ENCODE assay signal across 8 cellular contexts in the genomic region with DNA sequence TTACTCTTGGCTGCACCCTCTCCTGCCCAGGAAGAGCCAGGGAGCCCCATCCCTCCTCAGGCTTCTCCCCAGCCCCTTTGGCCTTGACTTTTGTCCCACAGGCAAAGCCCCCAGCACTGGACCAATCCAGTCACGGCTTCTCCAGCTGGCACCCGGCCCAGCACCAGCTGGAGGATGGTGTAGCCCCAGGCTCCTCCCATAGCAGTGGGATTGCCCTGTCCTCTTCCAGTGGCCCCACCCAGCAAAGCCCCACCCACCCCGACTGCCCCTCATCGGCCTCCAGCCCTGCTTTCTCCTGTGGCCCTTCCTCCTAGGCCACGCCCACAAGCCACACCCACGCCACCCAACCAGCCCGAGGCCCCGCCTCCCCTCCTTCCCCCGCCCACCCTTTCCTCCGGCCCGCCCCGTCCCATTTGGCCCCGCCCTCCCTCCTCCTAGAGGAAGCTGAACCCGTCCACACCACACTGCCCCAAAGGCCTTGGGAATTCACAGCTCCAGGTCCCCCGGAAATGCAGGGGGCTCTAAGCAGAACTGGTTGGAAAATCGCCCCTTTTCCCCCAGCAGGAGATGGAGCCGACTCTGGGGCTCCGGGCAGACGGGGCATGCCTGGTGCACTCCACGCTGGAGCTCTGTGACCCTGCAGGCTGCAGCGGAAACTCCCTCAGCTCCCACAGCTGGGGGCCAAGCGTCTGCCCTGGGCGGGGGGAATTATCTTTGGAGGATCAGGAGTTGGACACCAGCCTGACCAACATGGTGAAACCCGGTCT. TPM values are rescaled to one million over a fixed set of nuclear protein-coding genes. Genes with fewer than 3 reads are reported as not detected.
DNase-seq lines count a peak whose midpoint lies in the region; ATAC-seq and TF ChIP-seq lines count a peak whose summit lies in the region.

No MANE protein-coding gene starts in this region.

- no peak overlapping the region for H3K4me3 ChIP-seq in Panc1 (ENCODE audit: low read depth in 2 of 2, low read length in 2 of 2)

- DNase-seq in Calu3 (peak; percentile 82), HS-5 (ENCODE audit: low read depth) (peak; percentile 18), Panc1 (ENCODE audit: low read depth, low spot score) (no peak), anterior cingulate cortex (lab: John Stamatoyannopoulos, UW) (peak in 43 of 58 donors; percentile 23 to 84 (median 53)), iPS DF 4.7 (ENCODE audit: extremely low read depth, low spot score) (peak; percentile 30), DMS79 (lab: John Stamatoyannopoulos, UW) (no peak), cerebellar nuclear complex (lab: John Stamatoyannopoulos, UW) (no peak)
- DNase-seq in stimulated activated CD4-positive, alpha-beta T cell treated with anti-CD3 and anti-CD28 coated beads, Interleukin-12 subunit alpha, Interleukin-12 subunit beta, amount 100 ng/mL, for 4 hours: peak; percentile 56

- no TSS peak for BruUV-seq in Calu3 (replicated peaks; lab: Mats Ljungman, UMichigan)
- no TSS peak for BruUV-seq in Panc1 (replicated peaks; lab: Mats Ljungman, UMichigan)

- H3K9me3 ChIP-seq in Panc1 (ENCODE audit: control insufficient read depth, insufficient read depth, low read depth, low read length): no peaks in the 10 kb centered on the region

- ATAC-seq in Panc1: peak; percentile 65

- no peaks in the 10 kb centered on the region for H3K36me3 ChIP-seq in Panc1 (ENCODE audit: control insufficient read depth, insufficient read depth, low read length)

- in situ Hi-C loops in Panc1 (cut with HindIII; ENCODE audit: low pct_unique_long_range_greater_than_20kb, low sequenced_read_pairs): no loop called here

- CTCF ChIA-PET in Calu3 (lab: Charles Lee) (interaction anchor here (0.5 to 1.1 kb wide), 5 partner anchors 9 to 275 kb away, joined by 3 to 11 read pairs (median 5); no protein-coding TSS in a partner anchor), Panc1 (lab: Charles Lee) (no interaction called here)

- H3K4me1 Mint-ChIP-seq in Calu3 (ENCODE audit: low read depth, unreplicated experiment): peaks cover 22% of the 10 kb centered on the region

- no peak overlapping the region for H3K27ac Mint-ChIP-seq in Calu3 (ENCODE audit: unreplicated experiment)

- no peaks in the 10 kb centered on the region; the same call in 1 of the 2 replicates for H3K27me3 ChIP-seq in Panc1 (ENCODE audit: control insufficient read depth, insufficient read depth, low read length)

- peaks cover 21% of the 10 kb centered on the region for H3K27me3 Mint-ChIP-seq in Calu3 (ENCODE audit: unreplicated experiment)

- H3K9me3 Mint-ChIP-seq in Calu3 (ENCODE audit: low read depth, unreplicated experiment): no peaks in the 10 kb centered on the region

- H3K27ac ChIP-seq in Panc1 (ENCODE audit: low read length): no peak overlapping the region

- H3K4me3 Mint-ChIP-seq in Calu3 (ENCODE audit: low read depth, unreplicated experiment): no peak overlapping the region

- POLR2A ChIA-PET in Panc1 (lab: Charles Lee): no interaction called here

- peaks cover 79% of the 10 kb centered on the region for H3K36me3 Mint-ChIP-seq in Calu3 (ENCODE audit: insufficient read depth, unreplicated experiment)

- TF ChIP-seq CTCF in Calu3 (IDR thresholded peaks at IDR 0.05; ENCODE audit: unreplicated experiment) (no peak), Panc1 (IDR thresholded peaks at IDR 0.05) (no peak)

- intact Hi-C loops in Calu3 (cut with micrococcal nuclease; ENCODE audit: unreplicated experiment) (no loop called here), Panc1 (cut with micrococcal nuclease; ENCODE audit: unreplicated experiment) (no loop called here)

- H3K4me1 ChIP-seq in Panc1 (ENCODE audit: control insufficient read depth, insufficient read depth, low read length): peaks cover 17% of the 10 kb centered on the region

RNA-seq across cellular contexts. Expression of a gene that starts 25.2 kb away (rescaled TPM):
- total RNA-seq in Calu3 (2022) (145 and 167 TPM in 2 replicates), Panc1 (2021; ENCODE audit: unreplicated experiment) (90.9 TPM)
- 99.5 TPM for polyA plus RNA-seq in Panc1 (2012; ENCODE audit: insufficient read length)

RNA-seq across cellular contexts. Expression of a gene that starts 52.9 kb away (rescaled TPM):
- total RNA-seq in Calu3 (2022) (173 and 220 TPM in 2 replicates), Panc1 (2021; ENCODE audit: unreplicated experiment) (3.1 TPM)
- polyA plus RNA-seq in Panc1 (2012; ENCODE audit: insufficient read length): 3.2 TPM

Comparison
In these comparisons a context has a peak if more than half of its experiments do, and no peak if none do; other contexts are left out.
1. DNase-seq: peak in Calu3 (single experiment), HS-5 (single experiment), anterior cingulate cortex (43 of 58), iPS DF 4.7 (single experiment) and stimulated activated CD4-positive, alpha-beta T cell treated with anti-CD3 and anti-CD28 coated beads, Interleukin-12 subunit alpha, Interleukin-12 subunit beta, amount 100 ng/mL, for 4 hours (single experiment); none in Panc1 (single experiment), DMS79 (single experiment) and cerebellar nuclear complex (0 of 2).
2. RNA of a gene that starts 52.9 kb away (total RNA-seq): 173 to 220 TPM in Calu3; 3.1 TPM in Panc1 (single experiment); every median in the first group is over 10 times any median in the second.